ENCODE assay signal across 10 cellular contexts in genomic region chr20:44646641-44647274, GRCh38. TPM values are rescaled to one million over a fixed set of nuclear protein-coding genes. Genes with fewer than 3 reads are reported as not detected.
DNase-seq lines count a peak whose midpoint lies in the region; ATAC-seq and TF ChIP-seq lines count a peak whose summit lies in the region.
"Had no signal": no experiment of that assay in that cellular context is flagged by ENCODE, and none has a peak within 500 bp of the region (broad histone marks: within the 10 kb centered on the region; RNA-seq: fewer than 3 reads in every experiment).

No MANE protein-coding gene starts in this region.

- TF ChIP-seq CTCF in OCI-LY1 (IDR thresholded peaks at IDR 0.05; ENCODE audit: low read length) (no peak), esophagus squamous epithelium (IDR thresholded peaks at IDR 0.05) (no peak), hepatocyte (IDR thresholded peaks at IDR 0.05; ENCODE audit: poor library complexity) (no peak)

- H3K36me3 ChIP-seq in OCI-LY1 (ENCODE audit: insufficient read depth, low read length) (no peaks in the 10 kb centered on the region), esophagus squamous epithelium (no peaks in the 10 kb centered on the region), hepatocyte (replicated peaks; ENCODE audit: insufficient read depth, low read depth) (no peaks in the 10 kb centered on the region)

- no peaks in the 10 kb centered on the region for H3K9me3 ChIP-seq in OCI-LY1 (ENCODE audit: low read length)
- H3K9me3 ChIP-seq in esophagus squamous epithelium = no peaks in the 10 kb centered on the region
- no peaks in the 10 kb centered on the region for H3K9me3 ChIP-seq in hepatocyte (ENCODE audit: low read depth)
- H3K9me3 ChIP-seq: body of pancreas had no signal

- no peaks in the 10 kb centered on the region for H3F3A ChIP-seq in OCI-LY1 (ENCODE audit: insufficient read depth, low read length)

- peaks cover 97% of the 10 kb centered on the region for H3K4me1 ChIP-seq in OCI-LY1 (ENCODE audit: insufficient read depth, low read length, severe bottlenecking)
- peaks cover 39 to 88% (median 79%) of the 10 kb centered on the region in 3 donors for H3K4me1 ChIP-seq in esophagus squamous epithelium
- H3K4me1 ChIP-seq in hepatocyte (ENCODE audit: insufficient read depth) = peaks cover 17% of the 10 kb centered on the region

- peak in 1 of 4 donors; percentile 29 for TF ChIP-seq POLR2A in esophagus squamous epithelium (IDR thresholded peaks at IDR 0.05)

- intact Hi-C loops in esophagus squamous epithelium (cut with DNase I) = no loop called here

- H3K27ac ChIP-seq in OCI-LY1 (ENCODE audit: low read depth, low read length, poor library complexity, severe bottlenecking) (peak overlapping the region; percentile 95), esophagus squamous epithelium (peak overlapping the region in 3 of 4 donors; percentile 38 to 86 (median 61)), hepatocyte (no peak overlapping the region)
- H3K27ac ChIP-seq: C4-2B had no signal

- CTCF ChIA-PET in activated CD8-positive, alpha-beta memory T cell treated with anti-CD3 and anti-CD28 coated beads, Interleukin-2, amount 10 ng/mL, durations not matched to agents 7 days and 5 days (lab: Charles Lee) = interaction anchor here (0.5 to 15.9 kb wide), 7 partner anchors 10 to 263 kb away, joined by 3 to 186 read pairs (median 3); no protein-coding TSS in a partner anchor

- 37 to 61% methylated on average over 6 to 9 of the region's 10 CpGs for WGBS in esophagus squamous epithelium, 2 donors
- WGBS in hepatocyte (ENCODE audit: low lambda C conversion rate, missing lambda C conversion rate) = 84% methylated on average over 10 of the region's 10 CpGs

- H3K9me2 ChIP-seq in OCI-LY1 (ENCODE audit: low read depth, low read length) (no peaks in the 10 kb centered on the region), hepatocyte (replicated peaks; ENCODE audit: insufficient read depth) (no peaks in the 10 kb centered on the region)

- H3K27ac Mint-ChIP-seq in activated CD8-positive, alpha-beta memory T cell treated with anti-CD3 and anti-CD28 coated beads, Interleukin-2, amount 10 ng/mL, durations not matched to agents 7 days and 5 days = peak overlapping the region; percentile 98

- peak overlapping the region; percentile 45 for H3K4me3 Mint-ChIP-seq in activated CD8-positive, alpha-beta memory T cell treated with anti-CD3 and anti-CD28 coated beads, Interleukin-2, amount 10 ng/mL, durations not matched to agents 7 days and 5 days

- peak; percentile 56 for DNase-seq in activated CD8-positive, alpha-beta memory T cell treated with anti-CD3 and anti-CD28 coated beads, Interleukin-2, amount 10 ng/mL, durations not matched to agents 7 days and 5 days
- no peak for DNase-seq in activated CD8-positive, alpha-beta memory T cell treated with anti-CD3 and anti-CD28 coated beads for 24 hours
- no peak for DNase-seq in esophagus squamous epithelium (lab: John Stamatoyannopoulos, UW)
- DNase-seq in NCI-H2029 treated with DMSO at 0.1 percent for 48 hours (lab: John Stamatoyannopoulos, UW) = no peak
- no peak for DNase-seq in NCI-H774 (lab: John Stamatoyannopoulos, UW)
- no peak for DNase-seq in hepatocyte (ENCODE audit: low spot score)

- H3K36me3 Mint-ChIP-seq in activated CD8-positive, alpha-beta memory T cell treated with anti-CD3 and anti-CD28 coated beads, Interleukin-2, amount 10 ng/mL, durations not matched to agents 7 days and 5 days = peaks cover 11% of the 10 kb centered on the region

- H3K4me2 ChIP-seq in OCI-LY1 (ENCODE audit: low read length) = peak overlapping the region; percentile 28
- H3K4me2 ChIP-seq in hepatocyte = no peak overlapping the region

- H2AFZ ChIP-seq in OCI-LY1 (ENCODE audit: low read length) (no peak overlapping the region), hepatocyte (no peak overlapping the region)

- peaks cover 88% of the 10 kb centered on the region for H3K4me1 Mint-ChIP-seq in activated CD8-positive, alpha-beta memory T cell treated with anti-CD3 and anti-CD28 coated beads, Interleukin-2, amount 10 ng/mL, durations not matched to agents 7 days and 5 days

- ATAC-seq in activated CD8-positive, alpha-beta memory T cell treated with anti-CD3 and anti-CD28 coated beads, Interleukin-2, amount 10 ng/mL, durations not matched to agents 7 days and 5 days = peak; percentile 0
- ATAC-seq in HG02840 (IDR thresholded peaks at IDR 0.05; ENCODE audit: low FRiP score, unreplicated experiment) = peak; percentile 44
- ATAC-seq: body of pancreas had no signal

- no peaks in the 10 kb centered on the region for H3K9me3 Mint-ChIP-seq in activated CD8-positive, alpha-beta memory T cell treated with anti-CD3 and anti-CD28 coated beads, Interleukin-2, amount 10 ng/mL, durations not matched to agents 7 days and 5 days (ENCODE audit: low read depth)

- H4K20me1 ChIP-seq in OCI-LY1 (ENCODE audit: insufficient read depth, low read length) (no peaks in the 10 kb centered on the region), hepatocyte (ENCODE audit: insufficient read depth, poor library complexity, severe bottlenecking) (no peaks in the 10 kb centered on the region)

- H3K79me2 ChIP-seq in OCI-LY1 (ENCODE audit: insufficient read depth, low read length) = no peaks in the 10 kb centered on the region
- H3K79me2 ChIP-seq in hepatocyte = no peaks in the 10 kb centered on the region

- H3K4me3 ChIP-seq in OCI-LY1 (ENCODE audit: low read depth, low read length, poor library complexity, severe bottlenecking) (peak overlapping the region; percentile 8), esophagus squamous epithelium (no peak overlapping the region), hepatocyte (no peak overlapping the region)
- H3K4me3 ChIP-seq: body of pancreas had no signal

- peak overlapping the region; percentile 32; the same call in 1 of the 2 replicates for H3K9ac ChIP-seq in OCI-LY1 (ENCODE audit: low read length)

- H3K27me3 ChIP-seq in OCI-LY1 (ENCODE audit: insufficient read depth, low read length) (no peaks in the 10 kb centered on the region), esophagus squamous epithelium (no peaks in the 10 kb centered on the region), hepatocyte (no peaks in the 10 kb centered on the region)
- H3K27me3 ChIP-seq: body of pancreas had no signal

- H3K27me3 Mint-ChIP-seq in activated CD8-positive, alpha-beta memory T cell treated with anti-CD3 and anti-CD28 coated beads, Interleukin-2, amount 10 ng/mL, durations not matched to agents 7 days and 5 days = no peaks in the 10 kb centered on the region

RNA-seq across cellular contexts. Expression of gene ADA, which starts 4.7 kb away (rescaled TPM):
- total RNA-seq in activated CD8-positive, alpha-beta memory T cell treated with anti-CD3 and anti-CD28 coated beads, Interleukin-2, amount 10 ng/mL, durations not matched to agents 7 days and 5 days = 100 to 1,000 TPM in 1 of 2 experiments, 10 to 100 TPM in 1; 81.4 to 114 TPM
- total RNA-seq in esophagus squamous epithelium (10 to 100 TPM in 2 of 4 donors, 1 to 10 TPM in 2; 3.8 to 31.7 (median 15.7) TPM), hepatocyte (10.4 and 15.5 TPM in 2 replicates)
- 13.5 and 18.5 TPM in 2 replicates for polyA plus RNA-seq in hepatocyte
